In genomic region chr1:64967381-64967780, GRCh38 we compare ENCODE assay signal across 9 cellular contexts. TPM values are rescaled to one million over a fixed set of nuclear protein-coding genes. Genes with fewer than 3 reads are reported as not detected.
DNase-seq lines count a peak whose midpoint lies in the region; ATAC-seq lines count a peak whose summit lies in the region.
"Had no signal": no experiment of that assay in that cellular context is flagged by ENCODE, and none has a peak within 500 bp of the region (broad histone marks: within the 10 kb centered on the region; RNA-seq: fewer than 3 reads in every experiment).

No MANE protein-coding gene starts in this region.

- no peaks in the 10 kb centered on the region for H3K9me3 Mint-ChIP-seq in T-helper 1 cell treated with Interleukin-12 subunit alpha and Interleukin-12 subunit beta and Interleukin-4 antibody, amounts not matched to agents 30 μg/mL and 1 μg/mL, for 36 hours
- no peaks in the 10 kb centered on the region for H3K9me3 Mint-ChIP-seq in activated CD4-positive, alpha-beta memory T cell treated with anti-CD3 and anti-CD28 coated beads for 36 hours
- H3K9me3 Mint-ChIP-seq in stimulated activated naive B cell treated with anti-CD40 and anti-IgM and Interleukin-4, amounts not matched to agents 10 μg/mL and 1 μg/mL and 100 μg/mL, for 72 hours = no peaks in the 10 kb centered on the region

- peak overlapping the region; percentile 62 for H3K27ac Mint-ChIP-seq in T-helper 1 cell treated with Interleukin-12 subunit alpha and Interleukin-12 subunit beta and Interleukin-4 antibody, amounts not matched to agents 30 μg/mL and 1 μg/mL, for 36 hours
- H3K27ac Mint-ChIP-seq in activated CD4-positive, alpha-beta memory T cell treated with anti-CD3 and anti-CD28 coated beads for 36 hours = peak overlapping the region; percentile 71
- no peak overlapping the region for H3K27ac Mint-ChIP-seq in stimulated activated naive B cell treated with anti-CD40 and anti-IgM and Interleukin-4, amounts not matched to agents 10 μg/mL and 1 μg/mL and 100 μg/mL, for 72 hours

- no peaks in the 10 kb centered on the region for H3K27me3 Mint-ChIP-seq in T-helper 1 cell treated with Interleukin-12 subunit alpha and Interleukin-12 subunit beta and Interleukin-4 antibody, amounts not matched to agents 30 μg/mL and 1 μg/mL, for 36 hours (ENCODE audit: low read depth)
- no peaks in the 10 kb centered on the region for H3K27me3 Mint-ChIP-seq in activated CD4-positive, alpha-beta memory T cell treated with anti-CD3 and anti-CD28 coated beads for 36 hours
- no peaks in the 10 kb centered on the region for H3K27me3 Mint-ChIP-seq in stimulated activated naive B cell treated with anti-CD40 and anti-IgM and Interleukin-4, amounts not matched to agents 10 μg/mL and 1 μg/mL and 100 μg/mL, for 72 hours

- H3K4me3 Mint-ChIP-seq in T-helper 1 cell treated with Interleukin-12 subunit alpha and Interleukin-12 subunit beta and Interleukin-4 antibody, amounts not matched to agents 30 μg/mL and 1 μg/mL, for 36 hours = peak overlapping the region; percentile 81
- peak overlapping the region; percentile 81 for H3K4me3 Mint-ChIP-seq in activated CD4-positive, alpha-beta memory T cell treated with anti-CD3 and anti-CD28 coated beads for 36 hours
- H3K4me3 Mint-ChIP-seq in stimulated activated naive B cell treated with anti-CD40 and anti-IgM and Interleukin-4, amounts not matched to agents 10 μg/mL and 1 μg/mL and 100 μg/mL, for 72 hours = peak overlapping the region; percentile 88 to 93

- POLR2A ChIA-PET in activated CD4-positive, alpha-beta memory T cell treated with anti-CD3 and anti-CD28 coated beads for 36 hours (lab: Charles Lee) = interaction anchor here (1.0 to 3.8 kb wide), 6 partner anchors 8 to 97 kb away, joined by 3 to 28 read pairs (median 6); no protein-coding TSS in a partner anchor

- CTCF ChIA-PET in activated CD4-positive, alpha-beta memory T cell treated with anti-CD3 and anti-CD28 coated beads for 36 hours (lab: Charles Lee) = interaction anchor here (0.6 to 1.3 kb wide), 2 partner anchors 46 to 107 kb away, joined by 3 read pairs; no protein-coding TSS in a partner anchor

- peaks cover 42% of the 10 kb centered on the region for H3K4me1 Mint-ChIP-seq in T-helper 1 cell treated with Interleukin-12 subunit alpha and Interleukin-12 subunit beta and Interleukin-4 antibody, amounts not matched to agents 30 μg/mL and 1 μg/mL, for 36 hours (ENCODE audit: low read depth)
- H3K4me1 Mint-ChIP-seq in activated CD4-positive, alpha-beta memory T cell treated with anti-CD3 and anti-CD28 coated beads for 36 hours (ENCODE audit: low read depth) = peaks cover 38% of the 10 kb centered on the region
- peaks cover 28 to 38% of the 10 kb centered on the region in 2 donors for H3K4me1 Mint-ChIP-seq in stimulated activated naive B cell treated with anti-CD40 and anti-IgM and Interleukin-4, amounts not matched to agents 10 μg/mL and 1 μg/mL and 100 μg/mL, for 72 hours

- DNase-seq in T-helper 1 cell = no peak
- DNase-seq in activated CD4-positive, alpha-beta memory T cell treated with anti-CD3 and anti-CD28 coated beads for 36 hours = no peak
- DNase-seq in inferior parietal cortex (ENCODE audit: extremely low spot score) = peak; percentile 10
- no peak for DNase-seq in stimulated activated naive B cell treated with anti-CD40 and anti-IgM and Interleukin-4, amounts not matched to agents 10 μg/mL and 1 μg/mL and 100 μg/mL, for 72 hours
- DNase-seq in NCI-H1092 treated with DMSO at 0.1 percent for 48 hours (lab: John Stamatoyannopoulos, UW) = no peak
- DNase-seq in SW480 (ENCODE audit: low spot score) = no peak
- DNase-seq: NCI-H446 treated with DMSO at 0.1 percent for 48 hours had no signal

- intact Hi-C loops in activated CD4-positive, alpha-beta memory T cell treated with anti-CD3 and anti-CD28 coated beads for 36 hours (cut with micrococcal nuclease) = loop anchor here (2.0 to 10.0 kb wide), 3 partner anchors 141 to 453 kb away; partner anchors contain the start of genes LEPR, LEPROT and RAVER2

- H3K36me3 Mint-ChIP-seq in T-helper 1 cell treated with Interleukin-12 subunit alpha and Interleukin-12 subunit beta and Interleukin-4 antibody, amounts not matched to agents 30 μg/mL and 1 μg/mL, for 36 hours (ENCODE audit: low read depth) = peaks cover 5% of the 10 kb centered on the region
- peaks cover 1% of the 10 kb centered on the region for H3K36me3 Mint-ChIP-seq in activated CD4-positive, alpha-beta memory T cell treated with anti-CD3 and anti-CD28 coated beads for 36 hours
- peaks cover 2 to 3% of the 10 kb centered on the region in 2 donors for H3K36me3 Mint-ChIP-seq in stimulated activated naive B cell treated with anti-CD40 and anti-IgM and Interleukin-4, amounts not matched to agents 10 μg/mL and 1 μg/mL and 100 μg/mL, for 72 hours

- ATAC-seq in stimulated activated naive B cell treated with anti-CD40 and anti-IgM and Interleukin-4, amounts not matched to agents 10 μg/mL and 1 μg/mL and 100 μg/mL, for 72 hours (replicated peaks) = no peak
- ATAC-seq in HG02884 (IDR thresholded peaks at IDR 0.05; ENCODE audit: unreplicated experiment) = no peak

RNA-seq across cellular contexts. Expression of gene JAK1, which starts 1.0 kb away (rescaled TPM):
- 100 to 1,000 TPM; 115 to 128 TPM for total RNA-seq in activated CD4-positive, alpha-beta memory T cell treated with anti-CD3 and anti-CD28 coated beads for 36 hours
